ENCODE assay signal across 8 cellular contexts in genomic region chr2:32627441-32627900, GRCh38. TPM values are rescaled to one million over a fixed set of nuclear protein-coding genes. Genes with fewer than 3 reads are reported as not detected.
A peak's percentile ranks its signal among the peaks of the same experiment; 100 is the strongest.
DNase-seq lines count a peak whose midpoint lies in the region; ATAC-seq, FAIRE-seq and TF ChIP-seq lines count a peak whose summit lies in the region.

No MANE protein-coding gene starts in this region.

- H3K4me3 ChIP-seq in neuron (ENCODE audit: low read length), result peak overlapping the region; percentile 94

- ATAC-seq in GM19351 (IDR thresholded peaks at IDR 0.05; ENCODE audit: unreplicated experiment) (peak; percentile 28), HG03432 (IDR thresholded peaks at IDR 0.05; ENCODE audit: unreplicated experiment) (peak; percentile 42)

- H3K36me3 ChIP-seq in neuron (ENCODE audit: insufficient read depth, low read length), result peaks cover 2% of the 10 kb centered on the region

- H3K4me1 Mint-ChIP-seq in CD14-positive monocyte, result peaks cover 21% of the 10 kb centered on the region

- FAIRE-seq in RCC 7860 (lab: Jason Lieb, UNC), result no peak

- peaks cover 11 to 23% of the 10 kb centered on the region in 2 donors for H3K36me3 Mint-ChIP-seq in CD14-positive monocyte

- H3K4me1 ChIP-seq in neuron (ENCODE audit: insufficient read depth, low read length), result no peaks in the 10 kb centered on the region

- no peak for TF ChIP-seq CTCF in CD14-positive monocyte (IDR thresholded peaks at IDR 0.05)

- peaks cover 0 to 4% (median 0%) of the 10 kb centered on the region in 7 donors for H3K9me3 Mint-ChIP-seq in CD14-positive monocyte

- peaks cover 5 to 8% (median 6%) of the 10 kb centered on the region in 3 donors for H3K27me3 Mint-ChIP-seq in CD14-positive monocyte (ENCODE audit: low read depth in 3 of 3)

- H3K4me3 Mint-ChIP-seq in CD14-positive monocyte, result peak overlapping the region; percentile 91 to 98

- H3K9me3 ChIP-seq in neuron (ENCODE audit: low read length), result no peaks in the 10 kb centered on the region

- intact Hi-C loops in CD14-positive monocyte (cut with micrococcal nuclease), result loop anchor here in 1 of 2 donors (5.0 kb wide), 1 partner anchor 970 kb away; the partner anchor contains the start of gene FAM98A

- peak overlapping the region; percentile 47 to 93 (median 86) for H3K27ac Mint-ChIP-seq in CD14-positive monocyte

- H2AFZ ChIP-seq in neuron (ENCODE audit: low read depth, low read length), result peak overlapping the region; percentile 89

- peak; percentile 48 for DNase-seq in CD14-positive monocyte (ENCODE audit: low spot score)
- DNase-seq in activated CD4-positive, alpha-beta T cell treated with anti-CD3 and anti-CD28 coated beads, Interleukin-2, amount 50 U/mL, for 1 hour, result peak; percentile 12
- peak; percentile 5 for DNase-seq in fibroblast of the conjunctiva (ENCODE audit: low read depth)
- DNase-seq in DMS79 (lab: John Stamatoyannopoulos, UW), result no peak
- DNase-seq in RCC 7860 (ENCODE audit: low spot score), result no peak

- no peaks in the 10 kb centered on the region for H3K27me3 ChIP-seq in neuron (ENCODE audit: insufficient read depth, low read length)

RNA-seq across cellular contexts. Expression of gene TTC27, which starts 0.4 kb away (rescaled TPM):
- polyA plus RNA-seq in CD14-positive monocyte, result 1 to 10 TPM; 4.0 to 4.8 TPM

Comparison
In these comparisons a context has a peak if more than half of its experiments do, and no peak if none do; other contexts are left out.
1. DNase-seq: peak in CD14-positive monocyte (single experiment), activated CD4-positive, alpha-beta T cell treated with anti-CD3 and anti-CD28 coated beads, Interleukin-2, amount 50 U/mL, for 1 hour (single experiment) and fibroblast of the conjunctiva (single experiment); none in DMS79 (single experiment) and RCC 7860 (single experiment).